In genomic region chr4:146029147-146029546, GRCh38 we compare ENCODE assay signal across 13 cellular contexts.
A peak's percentile ranks its signal among the peaks of the same experiment; 100 is the strongest.
DNase-seq lines count a peak whose midpoint lies in the region; ATAC-seq and TF ChIP-seq lines count a peak whose summit lies in the region.
"Had no signal": no experiment of that assay in that cellular context is flagged by ENCODE, and none has a peak within 500 bp of the region (broad histone marks: within the 10 kb centered on the region; RNA-seq: fewer than 3 reads in every experiment).

No MANE protein-coding gene starts in this region.

- CTCF ChIA-PET in mammary epithelial cell (lab: Charles Lee; ENCODE audit: low non-redundant PET), result no interaction called here
- CTCF ChIA-PET in T-cell (lab: Charles Lee), result interaction anchor here in 1 of 2 donors (0.6 kb wide), 1 partner anchor 116 kb away, joined by 7 read pairs; no protein-coding TSS in a partner anchor

- no peak for TF ChIP-seq POLR2A in stomach (IDR thresholded peaks at IDR 0.05)

- H3K9me3 Mint-ChIP-seq in T-cell (peaks cover 0 to 4% (median 1%) of the 10 kb centered on the region in 3 donors), chondrocyte (ENCODE audit: low read depth) (peaks cover 4% of the 10 kb centered on the region)

- TF ChIP-seq EP300 in stomach (IDR thresholded peaks at IDR 0.05), result no peak

- H3K9ac ChIP-seq in mammary epithelial cell (ENCODE audit: insufficient read depth, low read length), result no peak overlapping the region

- no peak overlapping the region for H3K4me2 ChIP-seq in mammary epithelial cell (ENCODE audit: insufficient read depth, low read depth, low read length)

- H3K27ac ChIP-seq in mammary epithelial cell (ENCODE audit: insufficient read depth, low read depth, low read length) (no peak overlapping the region), stomach (no peak overlapping the region)

- intact Hi-C loops in mammary epithelial cell (cut with micrococcal nuclease), result no loop called here
- intact Hi-C loops in stomach (cut with DNase I; ENCODE audit: low total_unique reads), result no loop called here

- DNase-seq in GM12865 (ENCODE audit: low read depth) (peak; percentile 70), mammary epithelial cell (peak; percentile 20), T-cell (no peak), chondrocyte (ENCODE audit: low spot score) (no peak), mesenteric fat pad (ENCODE audit: low spot score) (no peak), stomach (no peak)
- DNase-seq: activated CD8-positive, alpha-beta memory T cell treated with anti-CD3 and anti-CD28 coated beads, Interleukin-2, amount 10 ng/mL, durations not matched to agents 7 days and 5 days; colonic mucosa; NCI-H1436 treated with DMSO at 0.1 percent for 48 hours; occipital lobe; SIG-M5 had no signal

- dilution Hi-C loops in mammary epithelial cell (cut with HindIII; ENCODE audit: low sequenced_read_pairs), result no loop called here

- ATAC-seq in GM21367 (IDR thresholded peaks at IDR 0.05; ENCODE audit: unreplicated experiment) (peak; percentile 37), HG03135 (IDR thresholded peaks at IDR 0.05; ENCODE audit: unreplicated experiment) (peak; percentile 38), T-cell (replicated peaks in 1 of 4) (no peak)
- ATAC-seq: activated CD8-positive, alpha-beta memory T cell treated with anti-CD3 and anti-CD28 coated beads, Interleukin-2, amount 10 ng/mL, durations not matched to agents 7 days and 5 days had no signal

- H3K27ac Mint-ChIP-seq in T-cell, result no peak overlapping the region
- H3K27ac Mint-ChIP-seq in chondrocyte (ENCODE audit: unreplicated experiment), result no peak overlapping the region
- H3K27ac Mint-ChIP-seq: activated CD8-positive, alpha-beta memory T cell treated with anti-CD3 and anti-CD28 coated beads, Interleukin-2, amount 10 ng/mL, durations not matched to agents 7 days and 5 days had no signal

- H3K36me3 ChIP-seq in mammary epithelial cell (ENCODE audit: insufficient read depth, low read length), result no peaks in the 10 kb centered on the region
- no peaks in the 10 kb centered on the region for H3K36me3 ChIP-seq in stomach
- H3K36me3 ChIP-seq: colonic mucosa had no signal

- no peaks in the 10 kb centered on the region for H3K27me3 ChIP-seq in mammary epithelial cell (ENCODE audit: insufficient read depth, low read length)
- no peaks in the 10 kb centered on the region for H3K27me3 ChIP-seq in stomach
- H3K27me3 ChIP-seq: colonic mucosa had no signal

- H3K4me1 Mint-ChIP-seq in T-cell (peaks cover 3 to 6% (median 3%) of the 10 kb centered on the region in 3 donors), chondrocyte (ENCODE audit: low read depth) (peaks cover 3% of the 10 kb centered on the region)

- in situ Hi-C loops in mammary epithelial cell (cut with MboI; ENCODE audit: low sequenced_read_pairs in 2 of 2), result no loop called here

- H3K36me3 Mint-ChIP-seq in T-cell (no peaks in the 10 kb centered on the region), chondrocyte (ENCODE audit: low read depth) (peaks cover 1% of the 10 kb centered on the region)

- TF ChIP-seq CTCF in GM12865 (IDR thresholded peaks at IDR 0.05; ENCODE audit: insufficient read depth, low read depth, low read length, missing control alignments) (peak; percentile 43), mammary epithelial cell (conservative IDR thresholded peaks at IDR 0.05 in 1 of 2, IDR thresholded peaks at IDR 0.05 in 1 of 2; ENCODE audit: extremely low read depth in 1 of 2, insufficient read depth in 1 of 2, low read depth in 1 of 2, low read length in 2 of 2) (peak in 1 of 2 donors; percentile 17), chondrocyte (IDR thresholded peaks at IDR 0.05) (no peak), stomach (IDR thresholded peaks at IDR 0.05) (no peak)

- no TSS peak for BruUV-seq in mammary epithelial cell (replicated peaks; lab: Mats Ljungman, UMichigan)

- H3K27me3 Mint-ChIP-seq in T-cell (peaks cover 17 to 19% of the 10 kb centered on the region in 2 donors), chondrocyte (ENCODE audit: low read depth) (no peaks in the 10 kb centered on the region)

- no peaks in the 10 kb centered on the region for H3K79me2 ChIP-seq in mammary epithelial cell (ENCODE audit: insufficient read depth, low read length)

- H4K20me1 ChIP-seq in mammary epithelial cell (ENCODE audit: insufficient read depth, low read length), result no peaks in the 10 kb centered on the region

- 75% methylated on average over 3 of the region's 3 CpGs for WGBS in mammary epithelial cell (ENCODE audit: low coverage, missing lambda C conversion rate)
- WGBS in stomach, 5 donors, result 88 to 95% (median 93%) methylated on average over 3 of the region's 3 CpGs

- H3K4me3 ChIP-seq in GM12865 (ENCODE audit: low read depth, low read length) (no peak overlapping the region), mammary epithelial cell (replicated peaks in 1 of 3; ENCODE audit: insufficient read depth in 1 of 3, low read depth in 2 of 3, low read length in 3 of 3) (no peak overlapping the region), stomach (no peak overlapping the region)
- H3K4me3 ChIP-seq: colonic mucosa had no signal

- H3K4me1 ChIP-seq in mammary epithelial cell (ENCODE audit: insufficient read depth, low read length) (no peaks in the 10 kb centered on the region), stomach (peaks cover 4 to 20% (median 13%) of the 10 kb centered on the region in 4 donors)

- H2AFZ ChIP-seq in mammary epithelial cell (ENCODE audit: low read depth, low read length), result no peak overlapping the region

- no peak overlapping the region for H3K4me3 Mint-ChIP-seq in T-cell
- H3K4me3 Mint-ChIP-seq in chondrocyte (ENCODE audit: unreplicated experiment), result no peak overlapping the region
- H3K4me3 Mint-ChIP-seq: activated CD8-positive, alpha-beta memory T cell treated with anti-CD3 and anti-CD28 coated beads, Interleukin-2, amount 10 ng/mL, durations not matched to agents 7 days and 5 days had no signal

- POLR2A ChIA-PET in T-cell (lab: Charles Lee), result no interaction called here

- H3K9me3 ChIP-seq in mammary epithelial cell (replicated peaks; ENCODE audit: insufficient read depth, low read length) (peaks cover under 1% of the 10 kb centered on the region), stomach (no peaks in the 10 kb centered on the region)
- H3K9me3 ChIP-seq: colonic mucosa had no signal

Comparison
In these comparisons a context has a peak if more than half of its experiments do, and no peak if none do; other contexts are left out.
1. DNase-seq: peak in GM12865 (single experiment) and mammary epithelial cell (single experiment); none in T-cell (0 of 34), chondrocyte (single experiment), mesenteric fat pad (single experiment) and stomach (single experiment).
2. ATAC-seq: peak in GM21367 (single experiment) and HG03135 (single experiment); none in T-cell (0 of 4).